Comparison of ENCODE assay signal across 22 cellular contexts in the genomic region with DNA sequence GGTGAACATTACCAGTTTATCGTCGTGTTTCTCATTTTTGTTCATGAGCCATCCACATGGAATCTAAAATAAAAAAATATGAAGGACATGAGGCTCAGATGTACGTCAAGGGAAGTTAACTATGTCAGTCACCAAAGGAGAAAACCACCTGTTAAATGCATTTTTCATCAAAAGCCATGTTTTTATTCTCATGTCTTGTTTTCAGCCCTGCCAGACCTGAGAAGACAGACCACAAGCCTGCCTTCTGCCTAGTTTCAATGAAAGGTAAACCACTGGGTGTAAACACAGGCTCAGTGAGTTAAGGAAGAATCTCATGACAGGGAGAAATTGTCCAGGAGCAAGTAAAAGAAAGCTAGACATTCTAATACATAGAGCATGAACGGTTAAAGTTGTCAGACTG. TPM values are rescaled to one million over a fixed set of nuclear protein-coding genes. Genes with fewer than 3 reads are reported as not detected.
"Had no signal": no experiment of that assay in that cellular context is flagged by ENCODE, and none has a peak within 500 bp of the region (broad histone marks: within the 10 kb centered on the region; RNA-seq: fewer than 3 reads in every experiment).

No MANE protein-coding gene starts in this region.

- ATAC-seq: activated CD4-positive, alpha-beta T cell treated with anti-CD3 and anti-CD28 coated beads for 36 hours; activated T-cell treated with anti-CD3 and anti-CD28 coated beads, Interleukin-2, amount 50 U/mL, for 4 hours; esophagus mucosa; gastroesophageal sphincter; heart left ventricle; stimulated activated memory B cell treated with anti-CD40 and anti-IgM and Interleukin-4, amounts not matched to agents 10 μg/mL and 1 μg/mL and 100 μg/mL, for 72 hours had no signal

- H3K27me3 Mint-ChIP-seq: activated CD4-positive, alpha-beta T cell treated with anti-CD3 and anti-CD28 coated beads for 36 hours; progenitor cell of endocrine pancreas; stimulated activated memory B cell treated with anti-CD40 and anti-IgM and Interleukin-4, amounts not matched to agents 10 μg/mL and 1 μg/mL and 100 μg/mL, for 72 hours had no signal

- H3K36me3 Mint-ChIP-seq: stimulated activated memory B cell treated with anti-CD40 and anti-IgM and Interleukin-4, amounts not matched to agents 10 μg/mL and 1 μg/mL and 100 μg/mL, for 72 hours had no signal

- H3K4me3 Mint-ChIP-seq: activated CD4-positive, alpha-beta T cell treated with anti-CD3 and anti-CD28 coated beads for 36 hours; activated T-cell treated with anti-CD3 and anti-CD28 coated beads, Interleukin-2, amount 50 U/mL, for 4 hours; neural crest cell; stimulated activated memory B cell treated with anti-CD40 and anti-IgM and Interleukin-4, amounts not matched to agents 10 μg/mL and 1 μg/mL and 100 μg/mL, for 72 hours had no signal

- H3K4me1 Mint-ChIP-seq: neural crest cell; stimulated activated memory B cell treated with anti-CD40 and anti-IgM and Interleukin-4, amounts not matched to agents 10 μg/mL and 1 μg/mL and 100 μg/mL, for 72 hours had no signal

- H3K36me3 ChIP-seq: breast epithelium, gastroesophageal sphincter, heart left ventricle, left lung, right atrium auricular region, thyroid gland, uterus had no signal

- H3K9me3 ChIP-seq: breast epithelium, gastroesophageal sphincter, heart left ventricle, left lung, right atrium auricular region, thyroid gland, uterus had no signal

- H3K27me3 ChIP-seq: breast epithelium, gastroesophageal sphincter, heart left ventricle, left lung, right atrium auricular region, thyroid gland, uterus had no signal

- H3K9me3 Mint-ChIP-seq: activated T-cell treated with anti-CD3 and anti-CD28 coated beads, Interleukin-2, amount 50 U/mL, for 4 hours; neural crest cell; stimulated activated memory B cell treated with anti-CD40 and anti-IgM and Interleukin-4, amounts not matched to agents 10 μg/mL and 1 μg/mL and 100 μg/mL, for 72 hours had no signal

- H3K4me1 ChIP-seq: breast epithelium, gastroesophageal sphincter, right atrium auricular region, thyroid gland, uterus had no signal

- H3K4me3 ChIP-seq: breast epithelium, gastroesophageal sphincter, heart left ventricle, left lung, right atrium auricular region, skin epidermis, thyroid gland, uterus had no signal

- H3K27ac ChIP-seq: breast epithelium, gastroesophageal sphincter, heart left ventricle, left lung, right atrium auricular region, thyroid gland, uterus had no signal

- H3K27ac Mint-ChIP-seq: activated CD4-positive, alpha-beta T cell treated with anti-CD3 and anti-CD28 coated beads for 36 hours; progenitor cell of endocrine pancreas; stimulated activated memory B cell treated with anti-CD40 and anti-IgM and Interleukin-4, amounts not matched to agents 10 μg/mL and 1 μg/mL and 100 μg/mL, for 72 hours had no signal

- DNase-seq: activated CD4-positive, alpha-beta T cell treated with anti-CD3 and anti-CD28 coated beads for 36 hours; activated CD4-positive, alpha-beta T cell treated with anti-CD3 and anti-CD28 coated beads, Interleukin-2, amount 50 U/mL, for 48 hours; activated effector memory CD4-positive, alpha-beta T cell treated with Interleukin-2 at 50 U/mL for 16 hours; activated naive CD4-positive, alpha-beta T cell treated with anti-CD3 and anti-CD28 coated beads, Interleukin-2, amount 50 U/mL, for 16 hours; activated T-cell treated with anti-CD3 and anti-CD28 coated beads, Interleukin-2, amount 50 U/mL, for 4 hours; cerebellar nuclear complex; cortex of kidney; heart left ventricle; left lung; mammary epithelial cell; stimulated activated CD4-positive, alpha-beta T cell treated with anti-CD3 and anti-CD28 coated beads, Interleukin-4, amount 100 ng/mL, for 24 hours; thyroid gland; uterus had no signal

RNA-seq across cellular contexts. Expression of gene TNIP3, which starts 52.3 kb away (rescaled TPM):
- total RNA-seq: mammary epithelial cell, myocyte, neural crest cell, progenitor cell of endocrine pancreas, right atrium auricular region, thyroid gland had no signal
